7 cellular contexts compared by ENCODE assay signal in the genomic region with DNA sequence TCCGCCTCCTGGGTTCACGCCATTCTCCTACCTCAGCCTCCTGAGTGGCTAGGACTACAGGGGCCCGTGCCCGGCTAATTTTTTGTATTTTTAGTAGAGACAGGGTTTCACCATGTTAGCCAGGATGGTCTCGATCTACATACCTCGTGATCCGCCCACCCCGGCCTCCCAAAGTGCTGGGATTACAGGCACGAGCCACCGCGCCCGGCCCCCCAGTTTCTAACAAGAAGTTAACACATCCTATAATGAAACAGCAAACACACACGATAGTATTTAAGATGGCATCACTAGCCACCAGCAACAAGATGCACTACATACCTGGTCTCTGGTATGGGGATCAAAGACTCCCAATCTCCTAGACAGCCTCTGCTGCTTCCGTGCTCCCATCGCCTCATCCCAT. TPM values are rescaled to one million over a fixed set of nuclear protein-coding genes. Genes with fewer than 3 reads are reported as not detected.
DNase-seq lines count a peak whose midpoint lies in the region; ATAC-seq and TF ChIP-seq lines count a peak whose summit lies in the region.
"Not testable (repeated sequence)": the region's sequence is repeated elsewhere in the genome, so short reads cannot be mapped to it uniquely, and the experiment has no call there.

No MANE protein-coding gene starts in this region.

- H3K14ac ChIP-seq in H9 (ENCODE audit: insufficient read depth, low read length), result not testable (repeated sequence)

- peaks cover 59 to 91% (median 82%) of the 10 kb centered on the region in 3 experiments for H3K36me3 Mint-ChIP-seq in H9 (ENCODE audit: insufficient read depth in 1 of 3, low read depth in 3 of 3)
- peaks cover 100% of the 10 kb centered on the region for H3K36me3 Mint-ChIP-seq in activated T-helper 17 cell treated with anti-CD3 and anti-CD28 coated beads, Interleukin-2, amount 50 U/mL, for 72 hours (ENCODE audit: low read depth)
- H3K36me3 Mint-ChIP-seq in endodermal cell (ENCODE audit: low read depth), result peaks cover 84% of the 10 kb centered on the region
- peaks cover 18% of the 10 kb centered on the region for H3K36me3 Mint-ChIP-seq in neural crest cell (ENCODE audit: low read depth)
- peaks cover 78% of the 10 kb centered on the region for H3K36me3 Mint-ChIP-seq in stimulated activated naive CD8-positive, alpha-beta T cell treated with anti-CD3 and anti-CD28 coated beads, Interleukin-15, Interleukin-2, amounts not matched to agents 100 ng/mL and 50 ng/mL, for 24 hours (ENCODE audit: low read depth)

- not testable (repeated sequence) for H4K91ac ChIP-seq in H9 (ENCODE audit: insufficient read length, low read depth, low read length)

- not testable (repeated sequence) for TF ChIP-seq CTCF in H9 (conservative IDR thresholded peaks at IDR 0.05); endodermal cell (conservative IDR thresholded peaks at IDR 0.05); right lobe of liver (IDR thresholded peaks at IDR 0.05); neural crest cell (conservative IDR thresholded peaks at IDR 0.05); gastrocnemius medialis (IDR thresholded peaks at IDR 0.05 in 4 of 5, conservative IDR thresholded peaks at IDR 0.05 in 1 of 5)

- H4K8ac ChIP-seq in H9 (replicated peaks; ENCODE audit: insufficient read length, low read depth, low read length), result not testable (repeated sequence)

- H3K36me3 ChIP-seq in endodermal cell (ENCODE audit: control insufficient read depth, insufficient read depth, low read length) (peaks cover 88% of the 10 kb centered on the region), right lobe of liver (peaks cover 0 to 35% (median 15%) of the 10 kb centered on the region in 4 donors), gastrocnemius medialis (peaks cover 0 to 18% of the 10 kb centered on the region in 2 donors)

- H3K18ac ChIP-seq in H9 (ENCODE audit: insufficient read length, low read depth, low read length), result not testable (repeated sequence)

- not testable (repeated sequence) for ATAC-seq in activated T-helper 17 cell treated with anti-CD3 and anti-CD28 coated beads, Interleukin-2, amount 50 U/mL, for 72 hours (replicated peaks); right lobe of liver; gastrocnemius medialis

- H2AFZ ChIP-seq in H9 (ENCODE audit: low read length), result not testable (repeated sequence)

- TF ChIP-seq POLR2A in right lobe of liver (IDR thresholded peaks at IDR 0.05); gastrocnemius medialis (IDR thresholded peaks at IDR 0.05): not testable (repeated sequence)

- not testable (repeated sequence) for H4K5ac ChIP-seq in H9 (ENCODE audit: insufficient read length, low read depth, low read length)

- not testable (repeated sequence) for H2BK120ac ChIP-seq in H9 (ENCODE audit: low read depth, low read length, poor library complexity, severe bottlenecking)

- not testable (repeated sequence) for H3K4ac ChIP-seq in H9 (ENCODE audit: low read depth, low read length)

- peaks cover 8 to 11% of the 10 kb centered on the region in 2 experiments for H3K4me1 Mint-ChIP-seq in H9
- H3K4me1 Mint-ChIP-seq in activated T-helper 17 cell treated with anti-CD3 and anti-CD28 coated beads, Interleukin-2, amount 50 U/mL, for 72 hours, result peaks cover 30% of the 10 kb centered on the region
- H3K4me1 Mint-ChIP-seq in endodermal cell, result peaks cover 35% of the 10 kb centered on the region
- H3K4me1 Mint-ChIP-seq in neural crest cell, result peaks cover 18% of the 10 kb centered on the region
- peaks cover 22% of the 10 kb centered on the region for H3K4me1 Mint-ChIP-seq in stimulated activated naive CD8-positive, alpha-beta T cell treated with anti-CD3 and anti-CD28 coated beads, Interleukin-15, Interleukin-2, amounts not matched to agents 100 ng/mL and 50 ng/mL, for 24 hours (ENCODE audit: low read depth)

- not testable (repeated sequence) for H3K4me2 ChIP-seq in H9 (ENCODE audit: insufficient read depth, insufficient read length, low read length)

- not testable (repeated sequence) for H3T11ph ChIP-seq in H9 (ENCODE audit: low read length)

- H3K79me2 ChIP-seq in H9 (ENCODE audit: insufficient read depth, low read length), result peaks cover 29% of the 10 kb centered on the region

- H2BK5ac ChIP-seq in H9 (ENCODE audit: insufficient read length, low read length), result not testable (repeated sequence)

- not testable (repeated sequence) for H3K23ac ChIP-seq in H9 (ENCODE audit: insufficient read length, low read depth, low read length)

- not testable (repeated sequence) for H3K4me3 ChIP-seq in endodermal cell (ENCODE audit: low read length); right lobe of liver; gastrocnemius medialis

- in situ Hi-C loops in gastrocnemius medialis (cut with MboI; ENCODE audit: low sequenced_read_pairs in 4 of 4), result loop anchor here in 1 of 4 donors (25.0 kb wide), 1 partner anchor 713 kb away; a partner anchor contains a TSS

- H2BK20ac ChIP-seq in H9 (ENCODE audit: low read depth, low read length, poor library complexity, severe bottlenecking), result not testable (repeated sequence)

- H4K20me1 ChIP-seq in H9 (ENCODE audit: control insufficient read depth, insufficient read depth, insufficient read length), result not testable (repeated sequence)

- H2BK15ac ChIP-seq in H9 (ENCODE audit: low read depth, low read length), result not testable (repeated sequence)

- H3K23me2 ChIP-seq in H9 (ENCODE audit: insufficient read length, low read depth, low read length, poor library complexity, severe bottlenecking), result not testable (repeated sequence)

- not testable (repeated sequence) for H2AK5ac ChIP-seq in H9 (ENCODE audit: insufficient read length, low read length)

- H3K9ac ChIP-seq in H9 (ENCODE audit: extremely low read depth, insufficient read length, low read length); endodermal cell (ENCODE audit: extremely low read depth, low read length, poor library complexity, severe bottlenecking): not testable (repeated sequence)

- DNase-seq in H9, result peak; percentile 48
- not testable (repeated sequence) for DNase-seq in endodermal cell; right lobe of liver; neural crest cell (ENCODE audit: low read depth, low spot score)
- peak in 1 of 2 donors; percentile 52 for DNase-seq in gastrocnemius medialis

- not testable (repeated sequence) for H3K27ac ChIP-seq in H9 (ENCODE audit: insufficient read length, low read depth, low read length); endodermal cell (ENCODE audit: low read depth, low read length)
- H3K27ac ChIP-seq in right lobe of liver (peak overlapping the region in 2 of 3 donors; percentile 63 to 89), gastrocnemius medialis (peak overlapping the region; percentile 51 to 80 (median 70))

- peaks cover 11% of the 10 kb centered on the region for H3K79me1 ChIP-seq in H9 (ENCODE audit: insufficient read depth, low read depth, low read length, poor library complexity, severe bottlenecking)

- H3K27ac Mint-ChIP-seq in H9, result peak overlapping the region; percentile 63 to 67 (median 65); a peak in 2 of 7 replicates
- peak overlapping the region; percentile 59 for H3K27ac Mint-ChIP-seq in activated T-helper 17 cell treated with anti-CD3 and anti-CD28 coated beads, Interleukin-2, amount 50 U/mL, for 72 hours
- peak overlapping the region; percentile 87 for H3K27ac Mint-ChIP-seq in endodermal cell
- H3K27ac Mint-ChIP-seq in neural crest cell (ENCODE audit: unreplicated experiment), result peak overlapping the region; percentile 16
- peak overlapping the region; percentile 66 for H3K27ac Mint-ChIP-seq in stimulated activated naive CD8-positive, alpha-beta T cell treated with anti-CD3 and anti-CD28 coated beads, Interleukin-15, Interleukin-2, amounts not matched to agents 100 ng/mL and 50 ng/mL, for 24 hours

- not testable (repeated sequence) for H3K9me3 Mint-ChIP-seq in H9; activated T-helper 17 cell treated with anti-CD3 and anti-CD28 coated beads, Interleukin-2, amount 50 U/mL, for 72 hours; endodermal cell; neural crest cell; stimulated activated naive CD8-positive, alpha-beta T cell treated with anti-CD3 and anti-CD28 coated beads, Interleukin-15, Interleukin-2, amounts not matched to agents 100 ng/mL and 50 ng/mL, for 24 hours

- H3K4me1 ChIP-seq in H9 (ENCODE audit: insufficient read depth, low read length); endodermal cell (ENCODE audit: control insufficient read depth, insufficient read depth, low read length): not testable (repeated sequence)
- H3K4me1 ChIP-seq in right lobe of liver, result peaks cover 0 to 59% (median 24%) of the 10 kb centered on the region in 4 donors
- peaks cover 50 to 70% of the 10 kb centered on the region in 2 donors for H3K4me1 ChIP-seq in gastrocnemius medialis

- H3K4me3 Mint-ChIP-seq in H9 (peak overlapping the region in 1 of 2 experiments; percentile 24; a peak in 1 of 5 replicates), endodermal cell (peak overlapping the region; percentile 7)
- not testable (repeated sequence) for H3K4me3 Mint-ChIP-seq in activated T-helper 17 cell treated with anti-CD3 and anti-CD28 coated beads, Interleukin-2, amount 50 U/mL, for 72 hours; neural crest cell; stimulated activated naive CD8-positive, alpha-beta T cell treated with anti-CD3 and anti-CD28 coated beads, Interleukin-15, Interleukin-2, amounts not matched to agents 100 ng/mL and 50 ng/mL, for 24 hours

- intact Hi-C loops in right lobe of liver (cut with DNase I); gastrocnemius medialis (cut with DNase I; ENCODE audit: low total_unique reads): not testable (repeated sequence)

- WGBS in H9 (ENCODE audit: extremely low coverage, insufficient read length, low lambda C conversion rate), result no CpG with 5 or more reads among the region's 15 CpGs
- 91 to 97% methylated on average over 10 to 15 of the region's 15 CpGs for WGBS in endodermal cell (ENCODE audit: insufficient coverage in 1 of 2, insufficient read length in 1 of 2), 2 experiments
- WGBS in right lobe of liver (ENCODE audit: insufficient coverage, low coverage, low lambda C conversion rate, missing lambda C conversion rate), result 95% methylated on average over 13 of the region's 15 CpGs

- not testable (repeated sequence) for H3K27me3 ChIP-seq in H9 (ENCODE audit: insufficient read depth, low read length); endodermal cell (ENCODE audit: control insufficient read depth, insufficient read depth, low read length, poor library complexity, severe bottlenecking); right lobe of liver; gastrocnemius medialis

- H2BK12ac ChIP-seq in H9 (ENCODE audit: insufficient read length, low read depth, low read length), result not testable (repeated sequence)

- not testable (repeated sequence) for H3K56ac ChIP-seq in H9 (ENCODE audit: insufficient read length, low read depth, low read length)

- H3K9me3 ChIP-seq in H9 (ENCODE audit: control insufficient read depth, low read depth, low read length); endodermal cell (ENCODE audit: control insufficient read depth, low read length); right lobe of liver; gastrocnemius medialis: not testable (repeated sequence)

- not testable (repeated sequence) for H3K27me3 Mint-ChIP-seq in H9 (ENCODE audit: low read depth); activated T-helper 17 cell treated with anti-CD3 and anti-CD28 coated beads, Interleukin-2, amount 50 U/mL, for 72 hours; endodermal cell (ENCODE audit: insufficient read depth); neural crest cell (ENCODE audit: low read depth); stimulated activated naive CD8-positive, alpha-beta T cell treated with anti-CD3 and anti-CD28 coated beads, Interleukin-15, Interleukin-2, amounts not matched to agents 100 ng/mL and 50 ng/mL, for 24 hours

RNA-seq across cellular contexts. Expression of a gene that starts 17.7 kb away (rescaled TPM):
- total RNA-seq in H9 (2021) (75.1 and 81.4 TPM in 2 replicates), endodermal cell (10 to 100 TPM; 77.5 to 77.6 TPM), right lobe of liver (10 to 100 TPM; 28.1 to 69.7 (median 33.9) TPM), neural crest cell (154 and 159 TPM in 2 replicates), gastrocnemius medialis (100 to 1,000 TPM; 147 to 172 (median 157) TPM)
- total RNA-seq in activated T-helper 17 cell treated with anti-CD3 and anti-CD28 coated beads, Interleukin-2, amount 50 U/mL, for 72 hours, result 10 to 100 TPM; 69.2 to 77.1 TPM
- polyA plus RNA-seq in endodermal cell (2013, experiment 1 of 2), result 115 TPM
- 105 TPM for polyA plus RNA-seq in endodermal cell (2013, experiment 2 of 2)

RNA-seq across cellular contexts. Expression of a gene that starts 29.6 kb away (rescaled TPM):
- total RNA-seq in H9 (2021) (55.9 TPM in 2 replicates), endodermal cell (10 to 100 TPM; 66.7 to 68.6 TPM), right lobe of liver (10 to 100 TPM in 4 of 6 experiments, 1 to 10 TPM in 2; 8.9 to 22.3 (median 17.5) TPM), neural crest cell (44.6 and 44.9 TPM in 2 replicates), gastrocnemius medialis (100 to 1,000 TPM in 1 of 4 donors, 10 to 100 TPM in 3; 24.0 to 105 (median 68.3) TPM)
- 10 to 100 TPM; 59.8 to 64.5 TPM for total RNA-seq in activated T-helper 17 cell treated with anti-CD3 and anti-CD28 coated beads, Interleukin-2, amount 50 U/mL, for 72 hours
- 60.2 TPM for polyA plus RNA-seq in endodermal cell (2013, experiment 1 of 2)
- polyA plus RNA-seq in endodermal cell (2013, experiment 2 of 2), result 62.9 TPM

Comparison
In these comparisons a context has a peak if more than half of its experiments do, and no peak if none do; other contexts are left out.
1. H3K27ac Mint-ChIP-seq: peak in every context shown above with its lines; median percentile 87 in endodermal cell; 66 in stimulated activated naive CD8-positive, alpha-beta T cell treated with anti-CD3 and anti-CD28 coated beads, Interleukin-15, Interleukin-2, amounts not matched to agents 100 ng/mL and 50 ng/mL, for 24 hours; 65 in H9; 59 in activated T-helper 17 cell treated with anti-CD3 and anti-CD28 coated beads, Interleukin-2, amount 50 U/mL, for 72 hours; 16 in neural crest cell.